Comparison of ENCODE assay signal across 1 cellular context in genomic region chr1:54256756-54257155, GRCh38.
TF ChIP-seq lines count a peak whose summit lies in the region.

No MANE protein-coding gene starts in this region.

TF ChIP-seq in HepG2, 621 proteins besides CTCF, POLR2A, EP300 and RAD21:
- TF ChIP-seq HNF4G (IDR thresholded peaks at IDR 0.05; ENCODE audit: borderline replicate concordance, low read depth, low read length): 0 out of 2 replicates have a peak, but pooled peaks have one; percentile 9
- TF ChIP-seq HNF4G (CRISPR knock-in tag; IDR thresholded peaks at IDR 0.05; ENCODE audit: borderline replicate concordance, low read depth): no peak
- TF ChIP-seq ZNF546 (CRISPR knock-in tag; conservative IDR thresholded peaks at IDR 0.05): no peak
